Comparison of ENCODE assay signal across 9 cellular contexts in the genomic region with DNA sequence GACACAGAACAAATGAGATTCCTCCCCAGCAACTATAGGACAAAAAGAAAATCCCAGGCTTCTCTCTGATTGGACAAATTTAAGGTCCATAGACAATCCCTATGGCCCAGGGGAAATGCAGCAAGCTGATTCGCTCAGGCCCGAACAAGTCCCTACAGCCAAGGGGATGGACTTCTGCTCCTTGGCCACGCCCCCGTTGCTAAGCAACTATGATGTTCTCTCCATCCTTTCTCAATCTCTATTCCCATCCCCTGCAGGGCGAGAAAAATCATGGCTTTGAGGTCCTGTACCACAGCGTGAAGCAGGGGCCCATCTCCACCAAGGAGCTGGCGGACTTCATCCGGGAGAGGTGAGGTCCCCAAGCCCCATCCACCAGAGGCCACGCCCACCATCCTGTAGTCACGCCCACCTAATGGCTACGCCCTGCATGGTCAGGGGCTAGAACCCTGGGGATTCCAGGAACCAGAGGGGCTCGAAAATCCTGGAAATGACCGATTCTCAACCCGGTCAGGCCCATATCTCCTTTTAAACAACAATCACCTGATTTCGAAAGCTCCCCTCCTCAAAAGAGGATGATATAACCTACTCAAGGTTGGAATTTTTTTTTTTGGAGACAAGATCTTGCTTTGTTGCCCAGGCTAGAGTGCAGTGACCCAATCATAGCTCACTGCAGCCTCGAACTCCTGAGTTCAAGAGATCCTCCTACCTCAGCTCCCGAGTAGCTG. TPM values are rescaled to one million over a fixed set of nuclear protein-coding genes. Genes with fewer than 3 reads are reported as not detected.
DNase-seq lines count a peak whose midpoint lies in the region; ATAC-seq and TF ChIP-seq lines count a peak whose summit lies in the region.
"Had no signal": no experiment of that assay in that cellular context is flagged by ENCODE, and none has a peak within 500 bp of the region (broad histone marks: within the 10 kb centered on the region; RNA-seq: fewer than 3 reads in every experiment).

No MANE protein-coding gene starts in this region.

- peak overlapping the region; percentile 52 for H3K27ac Mint-ChIP-seq in activated T-helper 1 cell treated with anti-CD3 and anti-CD28 coated beads, Interleukin-12 subunit alpha, Interleukin-12 subunit beta, Interleukin-2, Interleukin-4 antibody, amounts not matched to agents 30 ng/mL and 10 ng/mL and 1 ng/mL, durations not matched to agents 14 hours and 24 hours and 36 hours
- H3K27ac Mint-ChIP-seq in mesothelial cell of epicardium = no peak overlapping the region

- ATAC-seq in DND-41 (ENCODE audit: insufficient read depth, low read depth) (no peak), GM19324 (IDR thresholded peaks at IDR 0.05; ENCODE audit: low FRiP score, unreplicated experiment) (no peak)

- no peak overlapping the region for H3K4me3 ChIP-seq in DND-41 (ENCODE audit: low read depth in 1 of 2, low read length in 2 of 2)

- no peak overlapping the region for H2AFZ ChIP-seq in DND-41 (ENCODE audit: low read depth, low read length)

- no peak overlapping the region for H3K27ac ChIP-seq in DND-41 (ENCODE audit: low read length)

- H3K27me3 Mint-ChIP-seq in activated T-helper 1 cell treated with anti-CD3 and anti-CD28 coated beads, Interleukin-12 subunit alpha, Interleukin-12 subunit beta, Interleukin-2, Interleukin-4 antibody, amounts not matched to agents 30 ng/mL and 10 ng/mL and 1 ng/mL, durations not matched to agents 14 hours and 24 hours and 36 hours (ENCODE audit: insufficient read depth) = no peaks in the 10 kb centered on the region
- H3K27me3 Mint-ChIP-seq in mesothelial cell of epicardium (ENCODE audit: low read depth) = peaks cover 6% of the 10 kb centered on the region
- H3K27me3 Mint-ChIP-seq: naive B cell had no signal

- H3K27me3 ChIP-seq in DND-41 (ENCODE audit: insufficient read depth, low read length, poor library complexity) = no peaks in the 10 kb centered on the region

- no peak overlapping the region for H3K4me3 Mint-ChIP-seq in activated T-helper 1 cell treated with anti-CD3 and anti-CD28 coated beads, Interleukin-12 subunit alpha, Interleukin-12 subunit beta, Interleukin-2, Interleukin-4 antibody, amounts not matched to agents 30 ng/mL and 10 ng/mL and 1 ng/mL, durations not matched to agents 14 hours and 24 hours and 36 hours
- no peak overlapping the region for H3K4me3 Mint-ChIP-seq in mesothelial cell of epicardium
- H3K4me3 Mint-ChIP-seq: naive B cell had no signal

- H3K36me3 ChIP-seq in DND-41 (ENCODE audit: insufficient read depth, low read length) = peaks cover 65% of the 10 kb centered on the region

- H3K4me1 Mint-ChIP-seq in activated T-helper 1 cell treated with anti-CD3 and anti-CD28 coated beads, Interleukin-12 subunit alpha, Interleukin-12 subunit beta, Interleukin-2, Interleukin-4 antibody, amounts not matched to agents 30 ng/mL and 10 ng/mL and 1 ng/mL, durations not matched to agents 14 hours and 24 hours and 36 hours (ENCODE audit: low read depth) = peaks cover 5% of the 10 kb centered on the region
- peaks cover 5% of the 10 kb centered on the region for H3K4me1 Mint-ChIP-seq in mesothelial cell of epicardium

- H3K4me1 ChIP-seq in DND-41 (ENCODE audit: insufficient read depth, low read length) = no peaks in the 10 kb centered on the region

- DNase-seq in DND-41 (peak; percentile 22), M059J (ENCODE audit: low read depth) (peak; percentile 78), kidney tubule cell (ENCODE audit: low spot score) (peak; percentile 33), mesothelial cell of epicardium (ENCODE audit: low spot score in 2 of 2, unreplicated experiment in 2 of 2) (no peak), 8988T (no peak)
- DNase-seq in activated T-helper 1 cell treated with anti-CD3 and anti-CD28 coated beads, Interleukin-12 subunit alpha, Interleukin-12 subunit beta, Interleukin-2, Interleukin-4 antibody, amounts not matched to agents 30 ng/mL and 10 ng/mL and 1 ng/mL, durations not matched to agents 14 hours and 24 hours and 36 hours (ENCODE audit: low spot score) = no peak
- DNase-seq in activated T-cell treated with anti-CD3 and anti-CD28 coated beads, Interleukin-2, amount 50 U/mL, for 1 hour = no peak
- DNase-seq: naive B cell had no signal

- H3K9me3 ChIP-seq in DND-41 (ENCODE audit: insufficient read depth, low read length, severe bottlenecking) = no peaks in the 10 kb centered on the region

- H3K79me2 ChIP-seq in DND-41 (ENCODE audit: insufficient read depth, low read length) = no peaks in the 10 kb centered on the region

- H3K4me2 ChIP-seq in DND-41 (ENCODE audit: insufficient read depth, low read length) = no peak overlapping the region

- intact Hi-C loops in activated T-helper 1 cell treated with anti-CD3 and anti-CD28 coated beads, Interleukin-12 subunit alpha, Interleukin-12 subunit beta, Interleukin-2, Interleukin-4 antibody, amounts not matched to agents 30 ng/mL and 10 ng/mL and 1 ng/mL, durations not matched to agents 14 hours and 24 hours and 36 hours (cut with micrococcal nuclease) = no loop called here

- no peak for TF ChIP-seq CTCF in DND-41 (IDR thresholded peaks at IDR 0.05; ENCODE audit: borderline replicate concordance, extremely low read depth, low read length, poor library complexity, severe bottlenecking)
- no peak for TF ChIP-seq CTCF in mesothelial cell of epicardium (IDR thresholded peaks at IDR 0.05; ENCODE audit: unreplicated experiment)

- peaks cover 6% of the 10 kb centered on the region; the same call in 1 of the 2 replicates for H4K20me1 ChIP-seq in DND-41 (ENCODE audit: insufficient read depth, low read length)

- peaks cover 48% of the 10 kb centered on the region for H3K36me3 Mint-ChIP-seq in activated T-helper 1 cell treated with anti-CD3 and anti-CD28 coated beads, Interleukin-12 subunit alpha, Interleukin-12 subunit beta, Interleukin-2, Interleukin-4 antibody, amounts not matched to agents 30 ng/mL and 10 ng/mL and 1 ng/mL, durations not matched to agents 14 hours and 24 hours and 36 hours (ENCODE audit: low read depth)
- H3K36me3 Mint-ChIP-seq in mesothelial cell of epicardium = no peaks in the 10 kb centered on the region

- no peak overlapping the region for H3K9ac ChIP-seq in DND-41 (ENCODE audit: low read depth, low read length)

- no peaks in the 10 kb centered on the region for H3K9me3 Mint-ChIP-seq in activated T-helper 1 cell treated with anti-CD3 and anti-CD28 coated beads, Interleukin-12 subunit alpha, Interleukin-12 subunit beta, Interleukin-2, Interleukin-4 antibody, amounts not matched to agents 30 ng/mL and 10 ng/mL and 1 ng/mL, durations not matched to agents 14 hours and 24 hours and 36 hours
- no peaks in the 10 kb centered on the region for H3K9me3 Mint-ChIP-seq in mesothelial cell of epicardium
- H3K9me3 Mint-ChIP-seq: naive B cell had no signal

RNA-seq across cellular contexts. Expression of a gene that starts 11.4 kb away (rescaled TPM):
- total RNA-seq in M059J (2014; rRNA removed; shearing (Covaris generic)) = 0.20 and 2.1 TPM in 2 replicates
- 88.6 and 93.6 TPM in 2 replicates for total RNA-seq in activated T-helper 1 cell treated with anti-CD3 and anti-CD28 coated beads, Interleukin-12 subunit alpha, Interleukin-12 subunit beta, Interleukin-2, Interleukin-4 antibody, amounts not matched to agents 30 ng/mL and 10 ng/mL and 1 ng/mL, durations not matched to agents 14 hours and 24 hours and 36 hours
- total RNA-seq in mesothelial cell of epicardium = 3.8 to 6.2 TPM (median 4.6 TPM) in 3 replicates

RNA-seq across cellular contexts. Expression of a gene that starts 32.3 kb away (rescaled TPM):
- total RNA-seq in M059J (2014; rRNA removed; shearing (Covaris generic)) = 0.20 TPM in 1 of 2 replicates, not detected in the other
- not detected in 2 replicates for total RNA-seq in activated T-helper 1 cell treated with anti-CD3 and anti-CD28 coated beads, Interleukin-12 subunit alpha, Interleukin-12 subunit beta, Interleukin-2, Interleukin-4 antibody, amounts not matched to agents 30 ng/mL and 10 ng/mL and 1 ng/mL, durations not matched to agents 14 hours and 24 hours and 36 hours
- total RNA-seq in mesothelial cell of epicardium = 0.23 TPM in 1 of 3 replicates, not detected in the others

RNA-seq across cellular contexts. Expression of a gene that starts 43.4 kb away (rescaled TPM):
- total RNA-seq in M059J (2014; rRNA removed; shearing (Covaris generic)) = 16.8 and 17.0 TPM in 2 replicates
- 81.7 and 83.7 TPM in 2 replicates for total RNA-seq in activated T-helper 1 cell treated with anti-CD3 and anti-CD28 coated beads, Interleukin-12 subunit alpha, Interleukin-12 subunit beta, Interleukin-2, Interleukin-4 antibody, amounts not matched to agents 30 ng/mL and 10 ng/mL and 1 ng/mL, durations not matched to agents 14 hours and 24 hours and 36 hours
- 66.1 to 79.0 TPM (median 68.6 TPM) in 3 replicates for total RNA-seq in mesothelial cell of epicardium

RNA-seq across cellular contexts. Expression of a gene that starts 58.7 kb away (rescaled TPM):
- not detected in 2 replicates for total RNA-seq in M059J (2014; rRNA removed; shearing (Covaris generic))
- 8.7 and 9.3 TPM in 2 replicates for total RNA-seq in activated T-helper 1 cell treated with anti-CD3 and anti-CD28 coated beads, Interleukin-12 subunit alpha, Interleukin-12 subunit beta, Interleukin-2, Interleukin-4 antibody, amounts not matched to agents 30 ng/mL and 10 ng/mL and 1 ng/mL, durations not matched to agents 14 hours and 24 hours and 36 hours
- 0.35 to 1.0 TPM (median 0.92 TPM) in 3 replicates for total RNA-seq in mesothelial cell of epicardium

Comparison
In these comparisons a context has a peak if more than half of its experiments do, and no peak if none do; other contexts are left out.
1. DNase-seq: peak in DND-41 (single experiment), M059J (single experiment) and kidney tubule cell (single experiment); none in activated T-helper 1 cell treated with anti-CD3 and anti-CD28 coated beads, Interleukin-12 subunit alpha, Interleukin-12 subunit beta, Interleukin-2, Interleukin-4 antibody, amounts not matched to agents 30 ng/mL and 10 ng/mL and 1 ng/mL, durations not matched to agents 14 hours and 24 hours and 36 hours (single experiment), mesothelial cell of epicardium (0 of 2), 8988T (single experiment) and activated T-cell treated with anti-CD3 and anti-CD28 coated beads, Interleukin-2, amount 50 U/mL, for 1 hour (single experiment).
2. RNA of a gene that starts 11.4 kb away (total RNA-seq): 88.6 to 93.6 TPM in activated T-helper 1 cell treated with anti-CD3 and anti-CD28 coated beads, Interleukin-12 subunit alpha, Interleukin-12 subunit beta, Interleukin-2, Interleukin-4 antibody, amounts not matched to agents 30 ng/mL and 10 ng/mL and 1 ng/mL, durations not matched to agents 14 hours and 24 hours and 36 hours; 3.8 to 6.2 TPM in mesothelial cell of epicardium and 0.20 to 2.1 TPM in M059J; every median in the first group is over 10 times any median in the second.